In the genomic region with DNA sequence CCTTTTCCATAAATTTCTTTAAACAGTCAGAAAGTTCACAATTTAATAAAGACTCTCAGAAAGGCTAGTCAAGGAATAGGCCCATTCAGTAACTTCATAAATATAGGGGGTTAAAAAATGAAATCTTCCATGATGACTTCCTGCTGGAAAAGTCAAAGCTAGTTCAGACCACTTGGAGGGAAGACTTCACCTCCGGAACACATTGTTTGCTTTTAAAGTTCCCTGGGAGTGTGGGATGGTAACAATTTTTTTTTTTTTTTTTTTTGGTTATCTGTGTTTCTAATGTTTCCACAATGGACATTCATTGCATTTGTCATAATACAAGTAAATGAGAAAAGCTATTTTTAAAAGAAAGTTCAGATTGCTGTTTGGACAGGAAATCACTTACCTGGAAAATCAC, we compare ENCODE assay signal across 27 cellular contexts. TPM values are rescaled to one million over a fixed set of nuclear protein-coding genes. Genes with fewer than 3 reads are reported as not detected.
"Had no signal": no experiment of that assay in that cellular context is flagged by ENCODE, and none has a peak within 500 bp of the region (broad histone marks: within the 10 kb centered on the region; RNA-seq: fewer than 3 reads in every experiment).

No MANE protein-coding gene starts in this region.

- H3K9me3 ChIP-seq: colonic mucosa, esophagus squamous epithelium, gastroesophageal sphincter, heart left ventricle, left lung, lower lobe of right lung had no signal

- H2AFZ ChIP-seq: hepatocyte had no signal

- DNase-seq: colonic mucosa; cortex of kidney; effector CD8-positive, alpha-beta T cell; effector memory CD8-positive, alpha-beta T cell; endodermal cell; erythroblast; esophagus squamous epithelium; foreskin fibroblast; heart left ventricle; hypothalamus; immature natural killer cell; islet precursor cell; left cardiac atrium; left lung; left ventricle myocardium superior; lower lobe of right lung; mammary epithelial cell; mesendoderm; midbrain; naive thymus-derived CD4-positive, alpha-beta T cell had no signal

- H3K27ac ChIP-seq: colonic mucosa, epithelial cell of prostate, esophagus squamous epithelium, gastroesophageal sphincter, heart left ventricle, hepatocyte, left lung, lower lobe of right lung had no signal

- H3K36me3 ChIP-seq: colonic mucosa, esophagus squamous epithelium, gastroesophageal sphincter, heart left ventricle, left lung, lower lobe of right lung had no signal

- H3K4me2 ChIP-seq: hepatocyte had no signal

- H3K79me2 ChIP-seq: hepatocyte had no signal

- H3K4me3 ChIP-seq: colonic mucosa, esophagus squamous epithelium, gastroesophageal sphincter, heart left ventricle, hepatocyte, left lung, lower lobe of right lung had no signal

- ATAC-seq: effector memory CD8-positive, alpha-beta T cell; esophagus mucosa; gastroesophageal sphincter; heart left ventricle; left cardiac atrium; left lung; left ventricle myocardium superior; lower lobe of right lung; naive thymus-derived CD4-positive, alpha-beta T cell had no signal

- H3K27me3 ChIP-seq: colonic mucosa, gastroesophageal sphincter, heart left ventricle, hepatocyte, left lung had no signal

- H3K4me1 ChIP-seq: colonic mucosa, gastroesophageal sphincter, heart left ventricle, left lung, lower lobe of right lung had no signal

- FAIRE-seq: endometrium, frontal cortex had no signal

RNA-seq across cellular contexts. Expression of a gene that starts 18.4 kb away (rescaled TPM):
- total RNA-seq: mononuclear cell had no signal
- polyA plus RNA-seq: immature natural killer cell; naive thymus-derived CD4-positive, alpha-beta T cell had no signal
